ENCODE assay signal across 15 cellular contexts in genomic region chr2:216300921-216301320, GRCh38.
DNase-seq lines count a peak whose midpoint lies in the region; ATAC-seq and TF ChIP-seq lines count a peak whose summit lies in the region.
"Had no signal": no experiment of that assay in that cellular context is flagged by ENCODE, and none has a peak within 500 bp of the region (broad histone marks: within the 10 kb centered on the region; RNA-seq: fewer than 3 reads in every experiment).

No MANE protein-coding gene starts in this region.

- CTCF ChIA-PET in HEK293 (lab: Yijun Ruan, JAX) = interaction anchor here (0.6 to 0.7 kb wide), 2 partner anchors 17 to 213 kb away, joined by 3 to 5 read pairs; no protein-coding TSS in a partner anchor
- CTCF ChIA-PET in OCI-LY7 (lab: Charles Lee; ENCODE audit: unreplicated experiment) = no interaction called here

- no peaks in the 10 kb centered on the region for H3K9me3 ChIP-seq in HEK293 (ENCODE audit: control insufficient read depth, insufficient read depth, low read depth, low read length)
- H3K9me3 ChIP-seq in OCI-LY7 (ENCODE audit: low read length) = no peaks in the 10 kb centered on the region

- H3K27ac Mint-ChIP-seq in stimulated activated effector memory CD8-positive, alpha-beta T cell treated with anti-CD3 and anti-CD28 coated beads, Interleukin-12 subunit alpha, Interleukin-12 subunit beta, amount 100 ng/mL, for 72 hours = no peak overlapping the region
- H3K27ac Mint-ChIP-seq: B cell; CD4-positive, alpha-beta T cell had no signal

- TF ChIP-seq CTCF in HEK293 (tag by site-specific recombination; IDR thresholded peaks at IDR 0.05) (no peak), OCI-LY7 (conservative IDR thresholded peaks at IDR 0.05; ENCODE audit: low read length) (no peak)

- intact Hi-C loops in OCI-LY7 (cut with micrococcal nuclease; ENCODE audit: unreplicated experiment) = no loop called here

- no peaks in the 10 kb centered on the region for H3K9me3 Mint-ChIP-seq in stimulated activated effector memory CD8-positive, alpha-beta T cell treated with anti-CD3 and anti-CD28 coated beads, Interleukin-12 subunit alpha, Interleukin-12 subunit beta, amount 100 ng/mL, for 72 hours
- H3K9me3 Mint-ChIP-seq: CD4-positive, alpha-beta T cell had no signal

- H3K4me1 Mint-ChIP-seq in stimulated activated effector memory CD8-positive, alpha-beta T cell treated with anti-CD3 and anti-CD28 coated beads, Interleukin-12 subunit alpha, Interleukin-12 subunit beta, amount 100 ng/mL, for 72 hours = peaks cover 6% of the 10 kb centered on the region
- H3K4me1 Mint-ChIP-seq: B cell had no signal

- POLR2A ChIA-PET in HEK293 (lab: Yijun Ruan, JAX) (no interaction called here), OCI-LY7 (lab: Charles Lee) (interaction anchor here (0.6 kb wide), 1 partner anchor 301 kb away, joined by 3 read pairs; no protein-coding TSS in a partner anchor)

- BruUV-seq in OCI-LY7 (replicated peaks; lab: Mats Ljungman, UMichigan) = no TSS peak

- H3K4me3 ChIP-seq in HEK293 (ENCODE audit: low read depth, low read length) (no peak overlapping the region), OCI-LY7 (ENCODE audit: low read depth, low read length, poor library complexity, severe bottlenecking) (no peak overlapping the region)
- H3K4me3 ChIP-seq: GM12878 had no signal

- H3K79me2 ChIP-seq in OCI-LY7 (ENCODE audit: insufficient read depth, low read depth, low read length) = no peaks in the 10 kb centered on the region

- H4K20me1 ChIP-seq in OCI-LY7 (ENCODE audit: insufficient read depth, low read length) = no peaks in the 10 kb centered on the region

- H3K4me1 ChIP-seq in HEK293 (ENCODE audit: control insufficient read depth, insufficient read depth, low read length) = no peaks in the 10 kb centered on the region
- H3K4me1 ChIP-seq in OCI-LY7 (ENCODE audit: insufficient read depth, low read length, poor library complexity, severe bottlenecking) = no peaks in the 10 kb centered on the region

- no peaks in the 10 kb centered on the region for H3K9me2 ChIP-seq in OCI-LY7 (ENCODE audit: insufficient read depth, low read length)

- no peak overlapping the region for H2AFZ ChIP-seq in OCI-LY7 (ENCODE audit: low read length)

- no peak overlapping the region for H3K4me3 Mint-ChIP-seq in stimulated activated effector memory CD8-positive, alpha-beta T cell treated with anti-CD3 and anti-CD28 coated beads, Interleukin-12 subunit alpha, Interleukin-12 subunit beta, amount 100 ng/mL, for 72 hours
- H3K4me3 Mint-ChIP-seq: B cell; CD4-positive, alpha-beta T cell had no signal

- H3K36me3 ChIP-seq in HEK293 (ENCODE audit: control insufficient read depth in 2 of 2, insufficient read depth in 1 of 2, low read length in 2 of 2) = no peaks in the 10 kb centered on the region
- H3K36me3 ChIP-seq in OCI-LY7 (ENCODE audit: insufficient read depth, low read length) = no peaks in the 10 kb centered on the region

- H3K36me3 Mint-ChIP-seq in stimulated activated effector memory CD8-positive, alpha-beta T cell treated with anti-CD3 and anti-CD28 coated beads, Interleukin-12 subunit alpha, Interleukin-12 subunit beta, amount 100 ng/mL, for 72 hours = no peaks in the 10 kb centered on the region

- H3K4me2 ChIP-seq in OCI-LY7 (ENCODE audit: low read length) = no peak overlapping the region

- no peak overlapping the region for H3K27ac ChIP-seq in HEK293 (ENCODE audit: extremely low read depth, low read depth, low read length)
- no peak overlapping the region for H3K27ac ChIP-seq in OCI-LY7 (ENCODE audit: low read depth, low read length, poor library complexity, severe bottlenecking)

- peak; percentile 93 for DNase-seq in G401 (ENCODE audit: low spot score)
- peak; percentile 73 for DNase-seq in NCI-H69 (lab: John Stamatoyannopoulos, UW)
- peak; percentile 27 for DNase-seq in ecto neural progenitor cell (ENCODE audit: low spot score)
- no peak for DNase-seq in stimulated activated effector memory CD8-positive, alpha-beta T cell treated with anti-CD3 and anti-CD28 coated beads, Interleukin-12 subunit alpha, Interleukin-12 subunit beta, amount 100 ng/mL, for 72 hours (ENCODE audit: low spot score in 2 of 2)
- no peak for DNase-seq in GDM1 (lab: John Stamatoyannopoulos, UW)
- no peak for DNase-seq in OCI-LY7 (ENCODE audit: low spot score)
- DNase-seq: ACHN; CD4-positive, alpha-beta T cell; DMS53; HCEC 1CT; KBM-7 had no signal

- ATAC-seq in stimulated activated effector memory CD8-positive, alpha-beta T cell treated with anti-CD3 and anti-CD28 coated beads, Interleukin-12 subunit alpha, Interleukin-12 subunit beta, amount 100 ng/mL, for 72 hours = no peak
- ATAC-seq in HG03432 (IDR thresholded peaks at IDR 0.05; ENCODE audit: unreplicated experiment) = no peak
- ATAC-seq: GM12878 had no signal

- in situ Hi-C loops in G401 (cut with HindIII; ENCODE audit: low sequenced_read_pairs) = no loop called here

TF ChIP-seq in HEK293, 187 proteins besides CTCF, POLR2A, EP300 and RAD21:
- 0 out of 2 replicates have a peak, but pooled peaks have one; percentile 28 for TF ChIP-seq GLIS1 (tag by site-specific recombination; IDR thresholded peaks at IDR 0.05)
- no peak for TF ChIP-seq HOXC10 (CRISPR knock-in tag; IDR thresholded peaks at IDR 0.05)
- no peak for TF ChIP-seq HOXA7 (CRISPR knock-in tag; IDR thresholded peaks at IDR 0.05; ENCODE audit: borderline replicate concordance)
- TF ChIP-seq ZNF335 (tag by site-specific recombination; conservative IDR thresholded peaks at IDR 0.05) = no peak
- TF ChIP-seq ZNF473 (tag by site-specific recombination; IDR thresholded peaks at IDR 0.05) = no peak
- no peak for TF ChIP-seq ZNF10 (tag by site-specific recombination; IDR thresholded peaks at IDR 0.05)
- no peak for TF ChIP-seq PRDM10 (tag by site-specific recombination; IDR thresholded peaks at IDR 0.05)
TF ChIP-seq in HEK293: peak in this region for 1.

Comparison
In these comparisons a context has a peak if more than half of its experiments do, and no peak if none do; other contexts are left out.
1. DNase-seq: peak in G401 (single experiment), NCI-H69 (single experiment) and ecto neural progenitor cell (single experiment); none in stimulated activated effector memory CD8-positive, alpha-beta T cell treated with anti-CD3 and anti-CD28 coated beads, Interleukin-12 subunit alpha, Interleukin-12 subunit beta, amount 100 ng/mL, for 72 hours (0 of 2), GDM1 (single experiment) and OCI-LY7 (single experiment).